10 cellular contexts compared by ENCODE assay signal in the genomic region with DNA sequence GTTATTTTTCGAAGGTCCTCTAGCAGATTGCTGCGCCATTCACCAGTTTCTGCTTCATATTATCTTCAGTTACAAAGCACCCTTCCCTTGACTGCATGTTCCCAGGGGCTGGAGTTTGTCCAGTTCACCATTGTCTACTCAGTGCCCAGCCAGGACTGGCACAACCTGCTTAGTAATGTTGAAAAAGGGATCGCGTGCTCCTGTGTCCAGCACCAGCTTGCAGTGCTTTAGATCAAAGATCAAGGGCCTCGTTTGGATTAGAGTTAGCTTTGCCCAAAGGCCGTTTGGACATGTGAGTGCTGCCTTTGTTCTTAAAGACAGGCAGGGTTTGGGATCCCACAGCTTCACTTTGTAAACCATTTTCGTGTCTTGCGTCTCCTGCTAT. TPM values are rescaled to one million over a fixed set of nuclear protein-coding genes. Genes with fewer than 3 reads are reported as not detected.
DNase-seq lines count a peak whose midpoint lies in the region; ATAC-seq and TF ChIP-seq lines count a peak whose summit lies in the region.
"Had no signal": no experiment of that assay in that cellular context is flagged by ENCODE, and none has a peak within 500 bp of the region (broad histone marks: within the 10 kb centered on the region; RNA-seq: fewer than 3 reads in every experiment).

No MANE protein-coding gene starts in this region.

- H3K9me3 Mint-ChIP-seq in activated T-cell treated with anti-CD3 and anti-CD28 coated beads, Interleukin-2, amount 50 U/mL, for 24 hours: no peaks in the 10 kb centered on the region
- no peaks in the 10 kb centered on the region for H3K9me3 Mint-ChIP-seq in activated CD4-positive, alpha-beta memory T cell treated with anti-CD3 and anti-CD28 coated beads for 36 hours

- peaks cover 75% of the 10 kb centered on the region for H3K4me1 Mint-ChIP-seq in activated T-cell treated with anti-CD3 and anti-CD28 coated beads, Interleukin-2, amount 50 U/mL, for 24 hours (ENCODE audit: low read depth)
- H3K4me1 Mint-ChIP-seq in activated CD4-positive, alpha-beta memory T cell treated with anti-CD3 and anti-CD28 coated beads for 36 hours (ENCODE audit: low read depth): peaks cover 59% of the 10 kb centered on the region

- TF ChIP-seq EP300 in suprapubic skin (IDR thresholded peaks at IDR 0.05): no peak

- H3K27ac ChIP-seq in suprapubic skin: no peak overlapping the region

- 83% methylated on average over 8 of the region's 8 CpGs for WGBS in suprapubic skin

- H3K27me3 ChIP-seq in kidney epithelial cell (ENCODE audit: control insufficient read depth, insufficient read depth, low read length) (no peaks in the 10 kb centered on the region), suprapubic skin (no peaks in the 10 kb centered on the region)

- H3K4me3 Mint-ChIP-seq in activated T-cell treated with anti-CD3 and anti-CD28 coated beads, Interleukin-2, amount 50 U/mL, for 24 hours: peak overlapping the region; percentile 82
- H3K4me3 Mint-ChIP-seq in activated CD4-positive, alpha-beta memory T cell treated with anti-CD3 and anti-CD28 coated beads for 36 hours: peak overlapping the region; percentile 86

- no peak for TF ChIP-seq POLR2A in suprapubic skin (IDR thresholded peaks at IDR 0.05)

- H3K36me3 Mint-ChIP-seq in activated T-cell treated with anti-CD3 and anti-CD28 coated beads, Interleukin-2, amount 50 U/mL, for 24 hours (ENCODE audit: low read depth): peaks cover 67% of the 10 kb centered on the region
- H3K36me3 Mint-ChIP-seq in activated CD4-positive, alpha-beta memory T cell treated with anti-CD3 and anti-CD28 coated beads for 36 hours: peaks cover 15% of the 10 kb centered on the region

- no peak for ATAC-seq in HG03280 (IDR thresholded peaks at IDR 0.05; ENCODE audit: unreplicated experiment)

- H3K27me3 Mint-ChIP-seq in activated T-cell treated with anti-CD3 and anti-CD28 coated beads, Interleukin-2, amount 50 U/mL, for 24 hours: no peaks in the 10 kb centered on the region
- H3K27me3 Mint-ChIP-seq in activated CD4-positive, alpha-beta memory T cell treated with anti-CD3 and anti-CD28 coated beads for 36 hours: no peaks in the 10 kb centered on the region

- TF ChIP-seq CTCF in kidney epithelial cell (IDR thresholded peaks at IDR 0.05; ENCODE audit: insufficient read depth, low read length, poor library complexity, severe bottlenecking) (no peak), suprapubic skin (IDR thresholded peaks at IDR 0.05) (no peak)

- CTCF ChIA-PET in activated CD4-positive, alpha-beta memory T cell treated with anti-CD3 and anti-CD28 coated beads for 36 hours (lab: Charles Lee): interaction anchor here (0.7 to 1.0 kb wide), 2 partner anchors 9 to 1023 kb away, joined by 3 to 5 read pairs; no protein-coding TSS in a partner anchor

- no peaks in the 10 kb centered on the region for H3K9me3 ChIP-seq in suprapubic skin

- intact Hi-C loops in activated CD4-positive, alpha-beta memory T cell treated with anti-CD3 and anti-CD28 coated beads for 36 hours (cut with micrococcal nuclease): loop anchor here (1.0 to 10.0 kb wide), 5 partner anchors 160 to 730 kb away; partner anchors contain the start of genes ACTR3C, LRRC61 and ZNF398

- no peak for DNase-seq in activated T-cell treated with anti-CD3 and anti-CD28 coated beads, Interleukin-2, amount 50 U/mL, for 24 hours
- no peak for DNase-seq in activated T-cell treated with anti-CD3 and anti-CD28 coated beads, Interleukin-2, amount 50 U/mL, for 48 hours
- no peak for DNase-seq in activated CD4-positive, alpha-beta memory T cell treated with anti-CD3 and anti-CD28 coated beads for 36 hours
- DNase-seq in kidney epithelial cell (ENCODE audit: low read depth): no peak
- peak in 1 of 2 donors; percentile 61 for DNase-seq in suprapubic skin (ENCODE audit: low spot score in 2 of 2)
- no peak for DNase-seq in germinal center (ENCODE audit: low spot score)
- DNase-seq in midbrain (lab: John Stamatoyannopoulos, UW): no peak
- DNase-seq: NCI-H1048; stimulated activated CD8-positive, alpha-beta memory T cell treated with anti-CD3 and anti-CD28 coated beads, Interleukin-4, amount 100 ng/mL, for 48 hours had no signal

- peaks cover 33% of the 10 kb centered on the region for H3K4me1 ChIP-seq in suprapubic skin

- peak overlapping the region; percentile 94 for H3K27ac Mint-ChIP-seq in activated T-cell treated with anti-CD3 and anti-CD28 coated beads, Interleukin-2, amount 50 U/mL, for 24 hours
- no peak overlapping the region for H3K27ac Mint-ChIP-seq in activated CD4-positive, alpha-beta memory T cell treated with anti-CD3 and anti-CD28 coated beads for 36 hours

- peak overlapping the region; percentile 66 for H3K4me3 ChIP-seq in kidney epithelial cell (ENCODE audit: low read depth, low read length)
- H3K4me3 ChIP-seq in suprapubic skin: peak overlapping the region; percentile 80

- POLR2A ChIA-PET in activated CD4-positive, alpha-beta memory T cell treated with anti-CD3 and anti-CD28 coated beads for 36 hours (lab: Charles Lee): no interaction called here

- H3K36me3 ChIP-seq in kidney epithelial cell (ENCODE audit: control insufficient read depth, insufficient read depth, low read length): no peaks in the 10 kb centered on the region
- peaks cover 3% of the 10 kb centered on the region for H3K36me3 ChIP-seq in suprapubic skin

RNA-seq across cellular contexts. Expression of gene ATP6V0E2, which starts 0.9 kb away (rescaled TPM):
- total RNA-seq in activated CD4-positive, alpha-beta memory T cell treated with anti-CD3 and anti-CD28 coated beads for 36 hours: 10 to 100 TPM; 33.5 to 34.1 TPM
- total RNA-seq in kidney epithelial cell (40.8 and 55.7 TPM in 2 replicates), suprapubic skin (10 to 100 TPM; 15.2 to 41.1 (median 26.8) TPM)

RNA-seq across cellular contexts. Expression of gene ZNF862, which starts 36.5 kb away (rescaled TPM):
- total RNA-seq in activated CD4-positive, alpha-beta memory T cell treated with anti-CD3 and anti-CD28 coated beads for 36 hours: 10 to 100 TPM; 18.1 to 21.4 TPM
- 7.2 and 10.0 TPM in 2 replicates for total RNA-seq in kidney epithelial cell
- 10 to 100 TPM; 18.4 to 61.1 (median 22.1) TPM for total RNA-seq in suprapubic skin
